In genomic region chr1:54327386-54328116, GRCh38 we compare ENCODE assay signal across 10 cellular contexts.
A peak's percentile ranks its signal among the peaks of the same experiment; 100 is the strongest.
DNase-seq lines count a peak whose midpoint lies in the region; ATAC-seq and TF ChIP-seq lines count a peak whose summit lies in the region.
"Had no signal": no experiment of that assay in that cellular context is flagged by ENCODE, and none has a peak within 500 bp of the region (broad histone marks: within the 10 kb centered on the region; RNA-seq: fewer than 3 reads in every experiment).

No MANE protein-coding gene starts in this region.

- TF ChIP-seq EP300 in esophagus muscularis mucosa (IDR thresholded peaks at IDR 0.05): no peak

- no peak overlapping the region for H3K4me3 ChIP-seq in esophagus muscularis mucosa
- H3K4me3 ChIP-seq in rectal smooth muscle tissue (ENCODE audit: low read length): no peak overlapping the region

- H3K27ac ChIP-seq in esophagus muscularis mucosa (replicated peaks in 1 of 4) (peak overlapping the region; percentile 80 to 85 (median 80)), rectal smooth muscle tissue (ENCODE audit: low read depth, low read length) (peak overlapping the region; percentile 72)

- WGBS in esophagus muscularis mucosa: 42% methylated on average over 14 of the region's 15 CpGs

- no peak overlapping the region for H3K9ac ChIP-seq in rectal smooth muscle tissue (ENCODE audit: low read length)

- intact Hi-C loops in esophagus muscularis mucosa (cut with DNase I): loop anchor here (5.0 kb wide), 2 partner anchors 50 to 160 kb away; no protein-coding TSS in a partner anchor

- H3K27me3 ChIP-seq in esophagus muscularis mucosa (no peaks in the 10 kb centered on the region), rectal smooth muscle tissue (ENCODE audit: control insufficient read depth, insufficient read depth, low read length) (no peaks in the 10 kb centered on the region)

- peak; percentile 57 for DNase-seq in ELF-1 (ENCODE audit: low read depth, low spot score)
- DNase-seq in NCI-H69 (lab: John Stamatoyannopoulos, UW): peak; percentile 32
- no peak for DNase-seq in esophagus muscularis mucosa (ENCODE audit: extremely low spot score)
- DNase-seq in NCI-H510A treated with DMSO at 0.1 percent for 48 hours (lab: John Stamatoyannopoulos, UW): no peak
- no peak for DNase-seq in Ammon's horn (ENCODE audit: low spot score)
- DNase-seq: activated CD4-positive, CD25-positive, alpha-beta regulatory T cell; NCI-H187 treated with DMSO at 0.1 percent for 48 hours had no signal

- no peak for TF ChIP-seq CTCF in esophagus muscularis mucosa (IDR thresholded peaks at IDR 0.05)

- H3K4me1 ChIP-seq in esophagus muscularis mucosa (peaks cover 94 to 100% (median 100%) of the 10 kb centered on the region in 4 donors), rectal smooth muscle tissue (ENCODE audit: control insufficient read depth, insufficient read depth, low read length) (peaks cover 88% of the 10 kb centered on the region)

- no peaks in the 10 kb centered on the region for H3K9me3 ChIP-seq in esophagus muscularis mucosa

- no peak for TF ChIP-seq POLR2A in esophagus muscularis mucosa (IDR thresholded peaks at IDR 0.05; ENCODE audit: low read depth)

- H3K36me3 ChIP-seq in esophagus muscularis mucosa (no peaks in the 10 kb centered on the region), rectal smooth muscle tissue (ENCODE audit: control insufficient read depth, insufficient read depth, low read length) (no peaks in the 10 kb centered on the region)

- ATAC-seq in GM18868 (IDR thresholded peaks at IDR 0.05; ENCODE audit: unreplicated experiment) (no peak), GM21717 (IDR thresholded peaks at IDR 0.05; ENCODE audit: unreplicated experiment) (no peak)

Comparison
In these comparisons a context has a peak if more than half of its experiments do, and no peak if none do; other contexts are left out.
1. DNase-seq: peak in ELF-1 (single experiment) and NCI-H69 (single experiment); none in esophagus muscularis mucosa (single experiment), NCI-H510A treated with DMSO at 0.1 percent for 48 hours (single experiment) and Ammon's horn (single experiment).